In the genomic region with DNA sequence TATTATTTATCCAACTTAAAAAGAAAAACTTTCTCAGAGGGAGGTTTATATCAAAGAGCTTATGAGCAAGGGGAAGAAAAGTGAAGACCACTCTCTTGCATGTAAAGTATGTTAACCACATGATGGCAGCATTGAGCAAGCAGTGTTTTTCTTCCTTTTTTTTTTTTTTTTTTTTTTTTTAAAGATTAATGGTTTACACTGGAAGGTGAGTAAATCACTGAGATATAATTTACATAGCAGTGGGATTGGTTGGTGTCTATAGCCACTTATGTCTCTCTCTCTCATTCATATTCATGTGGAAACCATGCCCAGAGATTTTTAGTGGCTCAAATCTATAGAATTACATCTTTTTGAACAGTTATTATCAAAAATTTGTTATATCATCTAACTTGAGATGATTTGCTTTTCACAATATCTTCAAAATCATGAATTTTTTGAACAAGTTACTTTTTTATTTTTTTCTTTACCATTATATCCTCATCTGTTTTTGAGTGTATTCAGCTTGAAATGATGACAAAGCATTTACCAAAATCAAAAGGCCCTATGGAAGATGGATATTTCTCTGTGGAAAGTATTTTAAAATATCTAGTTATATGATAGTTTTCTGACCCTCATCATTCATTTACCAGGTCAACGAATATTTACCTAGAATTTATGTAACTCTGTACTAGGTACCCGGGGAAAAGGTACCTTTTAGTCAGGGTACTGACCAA, we compare ENCODE assay signal across 8 cellular contexts. TPM values are rescaled to one million over a fixed set of nuclear protein-coding genes. Genes with fewer than 3 reads are reported as not detected.
A peak's percentile ranks its signal among the peaks of the same experiment; 100 is the strongest.
DNase-seq lines count a peak whose midpoint lies in the region; TF ChIP-seq lines count a peak whose summit lies in the region.

No MANE protein-coding gene starts in this region.

- H3K36me3 ChIP-seq in SK-N-MC (ENCODE audit: insufficient read depth, low read length) (no peaks in the 10 kb centered on the region), fibroblast of lung (ENCODE audit: control insufficient read depth, insufficient read depth, low read length) (no peaks in the 10 kb centered on the region), prostate gland (no peaks in the 10 kb centered on the region), MG63 (no peaks in the 10 kb centered on the region)

- WGBS in prostate gland = 74% methylated on average over 2 of the region's 2 CpGs

- no peak overlapping the region for H2AFZ ChIP-seq in fibroblast of lung (ENCODE audit: low read length)

- H3K4me2 ChIP-seq in fibroblast of lung (ENCODE audit: extremely low read depth, insufficient read depth, low read length) = no peak overlapping the region

- TF ChIP-seq CTCF in AG09319 (IDR thresholded peaks at IDR 0.05; ENCODE audit: low read depth, low read length) (peak; percentile 69), GM12875 (IDR thresholded peaks at IDR 0.05; ENCODE audit: borderline replicate concordance, insufficient read depth, low read depth, low read length) (peak; percentile 27; the same call in 1 of the 2 replicates), LNCAP (IDR thresholded peaks at IDR 0.05) (peak; percentile 78), fibroblast of lung (conservative IDR thresholded peaks at IDR 0.05 in 1 of 2, IDR thresholded peaks at IDR 0.05 in 1 of 2; ENCODE audit: low read depth in 1 of 2, low read length in 2 of 2) (peak; percentile 57 to 69), prostate gland (IDR thresholded peaks at IDR 0.05) (peak; percentile 20 to 56 (median 39))

- no peaks in the 10 kb centered on the region for H4K20me1 ChIP-seq in fibroblast of lung (ENCODE audit: control insufficient read depth, extremely low read depth, insufficient read depth, low read length)

- no peak overlapping the region for H3K9ac ChIP-seq in SK-N-MC (ENCODE audit: insufficient read length)
- H3K9ac ChIP-seq in fibroblast of lung (ENCODE audit: insufficient read depth, low read length) = no peak overlapping the region

- DNase-seq in AG09319 (ENCODE audit: extremely low read depth, low read depth) = peak; percentile 29
- DNase-seq in SK-N-MC (ENCODE audit: low read depth, low spot score) = peak; percentile 47
- DNase-seq in fibroblast of lung (ENCODE audit: low read depth in 2 of 2) = peak; percentile 58 to 75
- DNase-seq in prostate gland (ENCODE audit: low spot score) = no peak
- no peak for DNase-seq in ecto neural progenitor cell (ENCODE audit: low spot score)
- DNase-seq in MG63 = no peak

- H3K27ac ChIP-seq in SK-N-MC = no peak overlapping the region
- H3K27ac ChIP-seq in fibroblast of lung (ENCODE audit: insufficient read depth, low read length) = no peak overlapping the region
- no peak overlapping the region for H3K27ac ChIP-seq in prostate gland

- H3K4me1 ChIP-seq in fibroblast of lung (ENCODE audit: control insufficient read depth, extremely low read depth, insufficient read depth, low read length) (no peaks in the 10 kb centered on the region), prostate gland (replicated peaks) (no peaks in the 10 kb centered on the region)

- H3K79me2 ChIP-seq in fibroblast of lung (ENCODE audit: control insufficient read depth, insufficient read depth, low read length) = no peaks in the 10 kb centered on the region

- TF ChIP-seq POLR2A in prostate gland (IDR thresholded peaks at IDR 0.05) = no peak

- H3K9me3 ChIP-seq in SK-N-MC (ENCODE audit: low read depth, low read length) = no peaks in the 10 kb centered on the region
- H3K9me3 ChIP-seq in fibroblast of lung (ENCODE audit: control insufficient read depth, insufficient read depth, low read depth, low read length) = no peaks in the 10 kb centered on the region
- no peaks in the 10 kb centered on the region for H3K9me3 ChIP-seq in prostate gland
- H3K9me3 ChIP-seq in MG63 = no peaks in the 10 kb centered on the region

- H3K4me3 ChIP-seq in GM12875 (ENCODE audit: low read depth, low read length) = no peak overlapping the region
- no peak overlapping the region for H3K4me3 ChIP-seq in SK-N-MC
- H3K4me3 ChIP-seq in fibroblast of lung (replicated peaks in 1 of 4; ENCODE audit: control extremely low read depth in 1 of 4, insufficient read depth in 1 of 4, low read depth in 3 of 4, low read length in 4 of 4) = no peak overlapping the region
- no peak overlapping the region for H3K4me3 ChIP-seq in prostate gland
- H3K4me3 ChIP-seq in MG63 = no peak overlapping the region

- intact Hi-C loops in prostate gland (cut with DNase I) = no loop called here

- H3K27me3 ChIP-seq in fibroblast of lung (ENCODE audit: control insufficient read depth, insufficient read depth, low read length) (no peaks in the 10 kb centered on the region), prostate gland (replicated peaks; ENCODE audit: insufficient read depth) (no peaks in the 10 kb centered on the region), MG63 (no peaks in the 10 kb centered on the region)

RNA-seq across cellular contexts. Expression of a gene that starts 31.6 kb away (rescaled TPM):
- total RNA-seq in fibroblast of lung = 12.1 and 13.0 TPM in 2 replicates
- 4.4 and 5.2 TPM in 2 replicates for polyA plus RNA-seq in fibroblast of lung
- polyA plus RNA-seq in fibroblast of lung (2012) = 3.0 and 5.1 TPM in 2 replicates
- 0.15 and 0.55 TPM in 2 replicates for polyA minus RNA-seq in fibroblast of lung (ENCODE audit: low replicate concordance)
- total RNA-seq in prostate gland = 10 to 100 TPM; 15.8 to 19.9 TPM
- 6.7 and 21.3 TPM in 2 replicates for total RNA-seq in MG63 (2014; rRNA removed; shearing (Covaris generic); ENCODE audit: low replicate concordance)

Comparison
In these comparisons a context has a peak if more than half of its experiments do, and no peak if none do; other contexts are left out.
1. DNase-seq: peak in AG09319 (single experiment), SK-N-MC (single experiment) and fibroblast of lung (2 of 2); none in prostate gland (single experiment), ecto neural progenitor cell (single experiment) and MG63 (single experiment).
2. CTCF ChIP-seq: peak in every context shown above with its lines; median percentile 78 in LNCAP; 69 in AG09319; 63 in fibroblast of lung; 39 in prostate gland; 27 in GM12875.